Comparison of ENCODE assay signal across 13 cellular contexts in the genomic region with DNA sequence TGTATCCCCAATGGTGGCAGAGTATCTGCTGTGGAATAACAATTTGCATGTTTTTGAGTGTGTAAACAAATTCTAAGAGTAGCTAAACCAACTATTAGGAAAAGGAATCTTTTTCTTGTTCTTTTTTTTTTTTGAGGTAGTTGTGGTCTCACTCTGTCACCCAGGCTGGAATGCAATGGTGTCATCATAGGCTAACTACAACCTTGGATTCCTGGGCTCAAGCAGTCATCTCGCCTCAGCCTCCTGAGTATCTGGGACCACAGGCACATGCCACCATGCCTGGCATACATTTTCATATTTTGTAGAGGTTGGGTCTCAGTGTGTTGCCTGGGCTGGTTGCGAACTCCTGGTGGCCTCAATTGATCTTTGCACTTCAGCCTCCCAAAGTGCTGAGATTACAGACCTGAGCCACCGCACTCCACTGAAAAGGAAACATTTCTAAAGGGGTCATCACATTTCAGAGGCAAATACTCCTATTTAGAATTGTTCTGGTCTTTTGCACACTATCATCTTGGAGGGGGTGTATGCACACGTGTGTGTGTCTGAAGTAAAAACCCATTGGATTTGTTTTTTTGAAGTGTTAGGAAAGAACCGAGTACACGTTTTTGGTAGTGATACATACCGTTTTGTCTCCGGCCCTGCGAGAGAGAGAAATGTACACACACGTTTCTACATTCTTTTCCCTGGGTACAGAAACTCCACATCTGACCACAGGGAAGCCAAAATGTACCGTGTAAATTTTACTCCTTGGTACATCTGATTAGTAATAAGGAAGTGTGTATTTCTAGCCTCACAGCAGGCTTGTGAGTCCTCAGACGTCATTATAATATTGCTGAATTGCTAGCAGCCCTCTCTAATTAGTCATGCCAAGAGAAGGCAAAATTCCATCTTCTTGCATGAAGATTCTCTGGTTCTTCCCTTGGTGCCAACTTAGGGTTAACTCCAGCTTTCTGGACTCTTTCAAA.
DNase-seq lines count a peak whose midpoint lies in the region; ATAC-seq and TF ChIP-seq lines count a peak whose summit lies in the region.
"Had no signal": no experiment of that assay in that cellular context is flagged by ENCODE, and none has a peak within 500 bp of the region (broad histone marks: within the 10 kb centered on the region; RNA-seq: fewer than 3 reads in every experiment).

No MANE protein-coding gene starts in this region.

- no peak overlapping the region for H3K4me3 ChIP-seq in osteoblast (ENCODE audit: insufficient read depth, low read length)
- no peak overlapping the region for H3K4me3 ChIP-seq in BE2C (ENCODE audit: low read depth, low read length)
- H3K4me3 ChIP-seq: spleen, tibial nerve had no signal

- no peak overlapping the region for H3K18ac ChIP-seq in H9 (ENCODE audit: insufficient read length, low read depth, low read length)

- no peak overlapping the region for H2BK120ac ChIP-seq in H9 (ENCODE audit: low read depth, low read length, poor library complexity, severe bottlenecking)

- no peak overlapping the region for H4K5ac ChIP-seq in H9 (ENCODE audit: insufficient read length, low read depth, low read length)

- H4K8ac ChIP-seq in H9 (replicated peaks; ENCODE audit: insufficient read length, low read depth, low read length): no peak overlapping the region

- no peak overlapping the region for H2BK20ac ChIP-seq in H9 (ENCODE audit: low read depth, low read length, poor library complexity, severe bottlenecking)

- peak overlapping the region; percentile 50 for H3K27ac ChIP-seq in osteoblast (ENCODE audit: low read depth, low read length)
- no peak overlapping the region for H3K27ac ChIP-seq in H9 (ENCODE audit: insufficient read length, low read depth, low read length)

- no peaks in the 10 kb centered on the region for H3K23me2 ChIP-seq in H9 (ENCODE audit: insufficient read length, low read depth, low read length, poor library complexity, severe bottlenecking)

- H2AK5ac ChIP-seq in H9 (ENCODE audit: insufficient read length, low read length): no peak overlapping the region

- H3K4me1 ChIP-seq in osteoblast (ENCODE audit: insufficient read depth, low read length) (peaks cover 37% of the 10 kb centered on the region), BE2C (peaks cover 36% of the 10 kb centered on the region), H9 (ENCODE audit: insufficient read depth, low read length) (peaks cover 52% of the 10 kb centered on the region)

- no peaks in the 10 kb centered on the region for H3K9me3 Mint-ChIP-seq in dendritic cell treated with granulocyte-macrophage colony-stimulating factor and Interleukin-4, amounts not matched to agents 40 ng/mL and 50 ng/mL, for 4 days
- H3K9me3 Mint-ChIP-seq in H9: no peaks in the 10 kb centered on the region

- H3K4me2 ChIP-seq in osteoblast (ENCODE audit: insufficient read depth, low read length): no peak overlapping the region
- H3K4me2 ChIP-seq in H9 (ENCODE audit: insufficient read depth, insufficient read length, low read length): no peak overlapping the region

- no peak overlapping the region for H3K4ac ChIP-seq in H9 (ENCODE audit: low read depth, low read length)

- no peak overlapping the region for H3K9ac ChIP-seq in H9 (ENCODE audit: extremely low read depth, insufficient read length, low read length)

- H4K20me1 ChIP-seq in osteoblast (ENCODE audit: insufficient read depth, low read length) (no peaks in the 10 kb centered on the region), H9 (ENCODE audit: control insufficient read depth, insufficient read depth, insufficient read length) (no peaks in the 10 kb centered on the region)

- WGBS in H9 (ENCODE audit: extremely low coverage, insufficient read length, low lambda C conversion rate): no CpG with 5 or more reads among the region's 12 CpGs

- H2AFZ ChIP-seq in osteoblast (ENCODE audit: low read length) (no peak overlapping the region), H9 (ENCODE audit: low read length) (no peak overlapping the region)

- ATAC-seq in HG02970 (IDR thresholded peaks at IDR 0.05; ENCODE audit: low FRiP score, unreplicated experiment): no peak

- H2BK5ac ChIP-seq in H9 (ENCODE audit: insufficient read length, low read length): no peak overlapping the region

- H3K4me1 Mint-ChIP-seq in dendritic cell treated with granulocyte-macrophage colony-stimulating factor and Interleukin-4, amounts not matched to agents 40 ng/mL and 50 ng/mL, for 4 days (ENCODE audit: low read depth): peaks cover 94% of the 10 kb centered on the region
- peaks cover 90 to 95% of the 10 kb centered on the region in 2 experiments for H3K4me1 Mint-ChIP-seq in H9

- peaks cover 6% of the 10 kb centered on the region for H3K79me1 ChIP-seq in H9 (ENCODE audit: insufficient read depth, low read depth, low read length, poor library complexity, severe bottlenecking)

- H3T11ph ChIP-seq in H9 (ENCODE audit: low read length): no peak overlapping the region

- no peak overlapping the region for H3K4me3 Mint-ChIP-seq in dendritic cell treated with granulocyte-macrophage colony-stimulating factor and Interleukin-4, amounts not matched to agents 40 ng/mL and 50 ng/mL, for 4 days
- H3K4me3 Mint-ChIP-seq in H9: peak overlapping the region in 1 of 2 experiments; percentile 12; a peak in 1 of 5 replicates
- H3K4me3 Mint-ChIP-seq: activated CD4-positive, alpha-beta memory T cell treated with anti-CD3 and anti-CD28 coated beads, Interleukin-2, amount 10 ng/mL, durations not matched to agents 7 days and 5 days had no signal

- no peaks in the 10 kb centered on the region for H3K27me3 Mint-ChIP-seq in dendritic cell treated with granulocyte-macrophage colony-stimulating factor and Interleukin-4, amounts not matched to agents 40 ng/mL and 50 ng/mL, for 4 days
- H3K27me3 Mint-ChIP-seq in H9 (ENCODE audit: low read depth): no peaks in the 10 kb centered on the region
- H3K27me3 Mint-ChIP-seq: activated CD4-positive, alpha-beta memory T cell treated with anti-CD3 and anti-CD28 coated beads, Interleukin-2, amount 10 ng/mL, durations not matched to agents 7 days and 5 days had no signal

- no peaks in the 10 kb centered on the region for H3K9me3 ChIP-seq in osteoblast (ENCODE audit: low read depth, low read length)
- H3K9me3 ChIP-seq in BE2C: no peaks in the 10 kb centered on the region
- no peaks in the 10 kb centered on the region for H3K9me3 ChIP-seq in H9 (ENCODE audit: control insufficient read depth, low read depth, low read length)

- H3K23ac ChIP-seq in H9 (ENCODE audit: insufficient read length, low read depth, low read length): no peak overlapping the region

- H3K36me3 Mint-ChIP-seq in dendritic cell treated with granulocyte-macrophage colony-stimulating factor and Interleukin-4, amounts not matched to agents 40 ng/mL and 50 ng/mL, for 4 days (ENCODE audit: low read depth): peaks cover 18% of the 10 kb centered on the region
- H3K36me3 Mint-ChIP-seq in H9 (ENCODE audit: insufficient read depth in 1 of 3, low read depth in 3 of 3): peaks cover 0 to 16% (median 0%) of the 10 kb centered on the region in 3 experiments; a peak in 3 of 7 replicates

- intact Hi-C loops in dendritic cell treated with granulocyte-macrophage colony-stimulating factor and Interleukin-4, amounts not matched to agents 40 ng/mL and 50 ng/mL, for 4 days (cut with micrococcal nuclease): no loop called here

- H3K56ac ChIP-seq in H9 (ENCODE audit: insufficient read length, low read depth, low read length): no peak overlapping the region

- H3K27me3 ChIP-seq in osteoblast (ENCODE audit: insufficient read depth, low read length) (no peaks in the 10 kb centered on the region), BE2C (no peaks in the 10 kb centered on the region), H9 (ENCODE audit: insufficient read depth, low read length) (no peaks in the 10 kb centered on the region)
- H3K27me3 ChIP-seq: spleen, tibial nerve had no signal

- H3K27ac Mint-ChIP-seq in dendritic cell treated with granulocyte-macrophage colony-stimulating factor and Interleukin-4, amounts not matched to agents 40 ng/mL and 50 ng/mL, for 4 days: peak overlapping the region; percentile 55
- no peak overlapping the region for H3K27ac Mint-ChIP-seq in H9
- H3K27ac Mint-ChIP-seq: activated CD4-positive, alpha-beta memory T cell treated with anti-CD3 and anti-CD28 coated beads, Interleukin-2, amount 10 ng/mL, durations not matched to agents 7 days and 5 days had no signal

- no peak overlapping the region for H4K91ac ChIP-seq in H9 (ENCODE audit: insufficient read length, low read depth, low read length)

- H3K79me2 ChIP-seq in osteoblast (ENCODE audit: insufficient read depth, low read length) (peaks cover 48% of the 10 kb centered on the region), H9 (ENCODE audit: insufficient read depth, low read length) (peaks cover 93% of the 10 kb centered on the region)

- no peak overlapping the region for H3K14ac ChIP-seq in H9 (ENCODE audit: insufficient read depth, low read length)

- H2BK15ac ChIP-seq in H9 (ENCODE audit: low read depth, low read length): no peak overlapping the region

- TF ChIP-seq CTCF in osteoblast (IDR thresholded peaks at IDR 0.05; ENCODE audit: extremely low read depth, low read depth, low read length) (no peak), BE2C (IDR thresholded peaks at IDR 0.05; ENCODE audit: low read depth, low read length) (no peak), H9 (conservative IDR thresholded peaks at IDR 0.05) (no peak)

- H2BK12ac ChIP-seq in H9 (ENCODE audit: insufficient read length, low read depth, low read length): no peak overlapping the region

- H3K36me3 ChIP-seq in osteoblast (ENCODE audit: insufficient read depth, low read length) (no peaks in the 10 kb centered on the region), BE2C (no peaks in the 10 kb centered on the region)
- H3K36me3 ChIP-seq: spleen, tibial nerve had no signal

- DNase-seq in ELR (ENCODE audit: low read depth): peak; percentile 82
- peak; percentile 22 for DNase-seq in NCI-H69 (lab: John Stamatoyannopoulos, UW)
- DNase-seq in osteoblast (ENCODE audit: insufficient read length, low spot score, missing footprints): peak; percentile 69
- no peak for DNase-seq in BE2C
- no peak for DNase-seq in H9
- no peak for DNase-seq in NCI-H1092 treated with DMSO at 0.1 percent for 48 hours (lab: John Stamatoyannopoulos, UW)
- DNase-seq: activated CD4-positive, alpha-beta memory T cell treated with anti-CD3 and anti-CD28 coated beads, Interleukin-2, amount 10 ng/mL, durations not matched to agents 7 days and 5 days; cerebellar nuclear complex; DMS53; spleen had no signal

Comparison
In these comparisons a context has a peak if more than half of its experiments do, and no peak if none do; other contexts are left out.
1. DNase-seq: peak in ELR (single experiment), NCI-H69 (single experiment) and osteoblast (single experiment); none in BE2C (single experiment), H9 (single experiment) and NCI-H1092 treated with DMSO at 0.1 percent for 48 hours (single experiment).